Comparison of ENCODE assay signal across 1 cellular context in the genomic region with DNA sequence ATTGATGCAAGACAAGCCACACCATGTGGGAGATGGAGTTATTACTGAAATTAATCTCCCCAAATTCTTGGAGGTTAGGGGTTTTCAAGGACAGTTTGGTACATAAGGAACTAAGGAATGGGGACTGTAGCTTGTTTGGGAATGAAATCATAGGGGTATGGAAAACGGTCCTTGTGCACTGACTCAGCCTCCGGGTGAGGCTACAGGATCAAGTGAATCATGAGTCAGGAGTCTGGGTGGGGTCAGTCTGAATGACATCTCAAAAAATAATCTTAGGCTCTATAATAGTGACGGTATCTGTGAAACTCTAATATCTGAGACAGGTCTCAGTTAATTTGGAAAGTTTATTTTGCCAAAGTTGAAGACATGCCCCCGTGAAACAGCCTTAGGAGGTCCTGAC.
TF ChIP-seq lines count a peak whose summit lies in the region.

No MANE protein-coding gene starts in this region.

TF ChIP-seq in A549, 52 proteins besides CTCF, POLR2A, EP300 and RAD21 (continued from another document):
- TF ChIP-seq MAX (IDR thresholded peaks at IDR 0.05) (no peak), SREBF2 (IDR thresholded peaks at IDR 0.05) (no peak), HOXB13 (CRISPR knock-in tag; IDR thresholded peaks at IDR 0.05; ENCODE audit: low read depth) (no peak), HDAC2 (IDR thresholded peaks at IDR 0.05) (no peak), TFCP2L1 (CRISPR knock-in tag; IDR thresholded peaks at IDR 0.05) (no peak), CEBPB (IDR thresholded peaks at IDR 0.05) (no peak), RFX5 (IDR thresholded peaks at IDR 0.05) (no peak), FOXS1 (CRISPR knock-in tag; IDR thresholded peaks at IDR 0.05) (no peak), POLR2AphosphoS2 (conservative IDR thresholded peaks at IDR 0.05; ENCODE audit: low read length) (no peak), TP53 (CRISPR knock-in tag; IDR thresholded peaks at IDR 0.05) (no peak), GATA3 (IDR thresholded peaks at IDR 0.05; ENCODE audit: borderline replicate concordance) (no peak), NPAS2 (CRISPR knock-in tag; IDR thresholded peaks at IDR 0.05; ENCODE audit: borderline replicate concordance) (no peak), MAZ (IDR thresholded peaks at IDR 0.05; ENCODE audit: borderline replicate concordance, low read depth, low read length) (no peak), PBX3 (IDR thresholded peaks at IDR 0.05) (no peak), KDM1A (IDR thresholded peaks at IDR 0.05; ENCODE audit: low read depth) (no peak)
- TF ChIP-seq, protein P1, sequence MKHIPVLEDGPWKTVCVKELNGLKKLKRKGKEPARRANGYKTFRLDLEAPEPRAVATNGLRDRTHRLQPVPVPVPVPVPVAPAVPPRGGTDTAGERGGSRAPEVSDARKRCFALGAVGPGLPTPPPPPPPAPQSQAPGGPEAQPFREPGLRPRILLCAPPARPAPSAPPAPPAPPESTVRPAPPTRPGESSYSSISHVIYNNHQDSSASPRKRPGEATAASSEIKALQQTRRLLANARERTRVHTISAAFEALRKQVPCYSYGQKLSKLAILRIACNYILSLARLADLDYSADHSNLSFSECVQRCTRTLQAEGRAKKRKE (CRISPR knock-in tag; IDR thresholded peaks at IDR 0.05; ENCODE audit: low read depth) = no peak
